ENCODE assay signal across 2 cellular contexts in the genomic region with DNA sequence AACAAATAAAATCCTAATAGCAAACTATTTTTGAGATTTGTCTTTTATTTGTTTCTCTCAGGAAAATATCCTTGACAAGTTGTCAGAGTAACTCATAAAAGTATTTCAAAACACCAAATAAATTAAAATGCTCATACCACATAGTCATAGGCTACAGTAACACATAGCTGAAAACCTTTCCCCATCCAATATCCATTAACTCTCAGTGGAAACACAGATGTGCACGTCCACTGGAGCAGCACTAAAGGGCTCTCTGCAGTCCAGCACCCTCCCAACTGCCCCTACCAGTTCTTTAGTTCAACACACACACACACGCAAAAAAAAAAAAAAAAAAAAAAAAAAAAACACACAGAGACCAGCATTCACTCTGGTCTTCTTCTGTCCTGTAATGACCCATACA.
TF ChIP-seq lines count a peak whose summit lies in the region.

No MANE protein-coding gene starts in this region.

TF ChIP-seq in liver, 16 proteins besides CTCF, POLR2A, EP300 and RAD21 (continued from another document):
- TF ChIP-seq HNF4A (conservative IDR thresholded peaks at IDR 0.05) (no peak), HNF4G (IDR thresholded peaks at IDR 0.05) (no peak), SP1 (IDR thresholded peaks at IDR 0.05) (no peak), GABPA (IDR thresholded peaks at IDR 0.05 in 1 of 2, conservative IDR thresholded peaks at IDR 0.05 in 1 of 2) (no peak), FOXA2 (IDR thresholded peaks at IDR 0.05) (no peak), TAF1 (conservative IDR thresholded peaks at IDR 0.05) (no peak), FOXA1 (IDR thresholded peaks at IDR 0.05) (no peak), JUND (IDR thresholded peaks at IDR 0.05) (no peak), YY1 (IDR thresholded peaks at IDR 0.05) (no peak), EGR1 (IDR thresholded peaks at IDR 0.05; ENCODE audit: low read depth in 2 of 2) (no peak), RXRA (IDR thresholded peaks at IDR 0.05) (no peak), NR2F2 (IDR thresholded peaks at IDR 0.05) (no peak)
- TF ChIP-seq, protein P1, sequence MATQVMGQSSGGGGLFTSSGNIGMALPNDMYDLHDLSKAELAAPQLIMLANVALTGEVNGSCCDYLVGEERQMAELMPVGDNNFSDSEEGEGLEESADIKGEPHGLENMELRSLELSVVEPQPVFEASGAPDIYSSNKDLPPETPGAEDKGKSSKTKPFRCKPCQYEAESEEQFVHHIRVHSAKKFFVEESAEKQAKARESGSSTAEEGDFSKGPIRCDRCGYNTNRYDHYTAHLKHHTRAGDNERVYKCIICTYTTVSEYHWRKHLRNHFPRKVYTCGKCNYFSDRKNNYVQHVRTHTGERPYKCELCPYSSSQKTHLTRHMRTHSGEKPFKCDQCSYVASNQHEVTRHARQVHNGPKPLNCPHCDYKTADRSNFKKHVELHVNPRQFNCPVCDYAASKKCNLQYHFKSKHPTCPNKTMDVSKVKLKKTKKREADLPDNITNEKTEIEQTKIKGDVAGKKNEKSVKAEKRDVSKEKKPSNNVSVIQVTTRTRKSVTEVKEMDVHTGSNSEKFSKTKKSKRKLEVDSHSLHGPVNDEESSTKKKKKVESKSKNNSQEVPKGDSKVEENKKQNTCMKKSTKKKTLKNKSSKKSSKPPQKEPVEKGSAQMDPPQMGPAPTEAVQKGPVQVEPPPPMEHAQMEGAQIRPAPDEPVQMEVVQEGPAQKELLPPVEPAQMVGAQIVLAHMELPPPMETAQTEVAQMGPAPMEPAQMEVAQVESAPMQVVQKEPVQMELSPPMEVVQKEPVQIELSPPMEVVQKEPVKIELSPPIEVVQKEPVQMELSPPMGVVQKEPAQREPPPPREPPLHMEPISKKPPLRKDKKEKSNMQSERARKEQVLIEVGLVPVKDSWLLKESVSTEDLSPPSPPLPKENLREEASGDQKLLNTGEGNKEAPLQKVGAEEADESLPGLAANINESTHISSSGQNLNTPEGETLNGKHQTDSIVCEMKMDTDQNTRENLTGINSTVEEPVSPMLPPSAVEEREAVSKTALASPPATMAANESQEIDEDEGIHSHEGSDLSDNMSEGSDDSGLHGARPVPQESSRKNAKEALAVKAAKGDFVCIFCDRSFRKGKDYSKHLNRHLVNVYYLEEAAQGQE (IDR thresholded peaks at IDR 0.05) = no peak
- TF ChIP-seq, protein P2, sequence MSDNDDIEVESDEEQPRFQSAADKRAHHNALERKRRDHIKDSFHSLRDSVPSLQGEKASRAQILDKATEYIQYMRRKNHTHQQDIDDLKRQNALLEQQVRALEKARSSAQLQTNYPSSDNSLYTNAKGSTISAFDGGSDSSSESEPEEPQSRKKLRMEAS (IDR thresholded peaks at IDR 0.05) = no peak
- TF ChIP-seq, protein P3, sequence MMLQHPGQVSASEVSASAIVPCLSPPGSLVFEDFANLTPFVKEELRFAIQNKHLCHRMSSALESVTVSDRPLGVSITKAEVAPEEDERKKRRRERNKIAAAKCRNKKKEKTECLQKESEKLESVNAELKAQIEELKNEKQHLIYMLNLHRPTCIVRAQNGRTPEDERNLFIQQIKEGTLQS (IDR thresholded peaks at IDR 0.05) = no peak
TF ChIP-seq in liver: peak in this region for 0.

TF ChIP-seq in HepG2, 621 proteins besides CTCF, POLR2A, EP300 and RAD21 (continued from another document):
- TF ChIP-seq, protein P4, sequence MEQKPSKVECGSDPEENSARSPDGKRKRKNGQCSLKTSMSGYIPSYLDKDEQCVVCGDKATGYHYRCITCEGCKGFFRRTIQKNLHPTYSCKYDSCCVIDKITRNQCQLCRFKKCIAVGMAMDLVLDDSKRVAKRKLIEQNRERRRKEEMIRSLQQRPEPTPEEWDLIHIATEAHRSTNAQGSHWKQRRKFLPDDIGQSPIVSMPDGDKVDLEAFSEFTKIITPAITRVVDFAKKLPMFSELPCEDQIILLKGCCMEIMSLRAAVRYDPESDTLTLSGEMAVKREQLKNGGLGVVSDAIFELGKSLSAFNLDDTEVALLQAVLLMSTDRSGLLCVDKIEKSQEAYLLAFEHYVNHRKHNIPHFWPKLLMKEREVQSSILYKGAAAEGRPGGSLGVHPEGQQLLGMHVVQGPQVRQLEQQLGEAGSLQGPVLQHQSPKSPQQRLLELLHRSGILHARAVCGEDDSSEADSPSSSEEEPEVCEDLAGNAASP (CRISPR knock-in tag; IDR thresholded peaks at IDR 0.05; ENCODE audit: borderline replicate concordance) = no peak
- TF ChIP-seq STAT5B (CRISPR knock-in tag; IDR thresholded peaks at IDR 0.05) = no peak
- TF ChIP-seq ELF4 (CRISPR knock-in tag; IDR thresholded peaks at IDR 0.05; ENCODE audit: borderline replicate concordance) = no peak
- TF ChIP-seq, protein P1 (IDR thresholded peaks at IDR 0.05; ENCODE audit: borderline replicate concordance in 1 of 2, low read depth in 1 of 2, low read length in 2 of 2) = no peak
- no peak for TF ChIP-seq HNRNPL (IDR thresholded peaks at IDR 0.05; ENCODE audit: low read depth, low read length)
- no peak for TF ChIP-seq MXI1 (IDR thresholded peaks at IDR 0.05; ENCODE audit: borderline replicate concordance, low read depth, low read length)
- TF ChIP-seq, protein P5, sequence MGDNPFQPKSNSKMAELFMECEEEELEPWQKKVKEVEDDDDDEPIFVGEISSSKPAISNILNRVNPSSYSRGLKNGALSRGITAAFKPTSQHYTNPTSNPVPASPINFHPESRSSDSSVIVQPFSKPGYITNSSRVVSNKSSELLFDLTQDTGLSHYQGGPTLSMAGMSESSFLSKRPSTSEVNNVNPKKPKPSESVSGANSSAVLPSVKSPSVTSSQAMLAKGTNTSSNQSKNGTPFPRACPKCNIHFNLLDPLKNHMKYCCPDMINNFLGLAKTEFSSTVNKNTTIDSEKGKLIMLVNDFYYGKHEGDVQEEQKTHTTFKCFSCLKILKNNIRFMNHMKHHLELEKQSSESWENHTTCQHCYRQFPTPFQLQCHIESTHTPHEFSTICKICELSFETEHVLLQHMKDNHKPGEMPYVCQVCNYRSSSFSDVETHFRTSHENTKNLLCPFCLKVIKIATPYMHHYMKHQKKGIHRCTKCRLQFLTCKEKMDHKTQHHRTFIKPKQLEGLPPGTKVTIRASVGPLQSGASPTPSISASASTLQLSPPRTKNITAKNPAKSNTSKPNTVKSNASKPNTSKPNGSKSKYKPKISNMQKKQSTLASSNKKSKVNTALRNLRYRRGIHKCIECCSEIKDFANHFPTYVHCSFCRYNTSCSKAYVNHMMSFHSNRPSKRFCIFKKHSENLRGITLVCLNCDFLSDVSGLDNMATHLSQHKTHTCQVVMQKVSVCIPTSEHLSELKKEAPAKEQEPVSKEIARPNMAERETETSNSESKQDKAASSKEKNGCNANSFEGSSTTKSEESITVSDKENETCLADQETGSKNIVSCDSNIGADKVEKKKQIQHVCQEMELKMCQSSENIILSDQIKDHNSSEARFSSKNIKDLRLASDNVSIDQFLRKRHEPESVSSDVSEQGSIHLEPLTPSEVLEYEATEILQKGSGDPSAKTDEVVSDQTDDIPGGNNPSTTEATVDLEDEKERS (CRISPR knock-in tag; IDR thresholded peaks at IDR 0.05) = no peak
- TF ChIP-seq LCORL (IDR thresholded peaks at IDR 0.05) = no peak
- TF ChIP-seq LCORL (CRISPR knock-in tag; IDR thresholded peaks at IDR 0.05) = no peak
- no peak for TF ChIP-seq ZNF367 (CRISPR knock-in tag; IDR thresholded peaks at IDR 0.05; ENCODE audit: borderline replicate concordance)
- TF ChIP-seq ZFY (CRISPR knock-in tag; IDR thresholded peaks at IDR 0.05) = no peak
- no peak for TF ChIP-seq ZFP36 (IDR thresholded peaks at IDR 0.05; ENCODE audit: borderline replicate concordance, low read depth, low read length, partially characterized antibody)
